Comparison of ENCODE assay signal across 8 cellular contexts in genomic region chrX:1591102-1591862, GRCh38. TPM values are rescaled to one million over a fixed set of nuclear protein-coding genes. Genes with fewer than 3 reads are reported as not detected.
A peak's percentile ranks its signal among the peaks of the same experiment; 100 is the strongest.
DNase-seq lines count a peak whose midpoint lies in the region; ATAC-seq and TF ChIP-seq lines count a peak whose summit lies in the region.

TSS of gene AKAP17A (plus strand) at chrX:1591604. CDS start at chrX:1593463, 1,859 bp downstream.

- peak within 1 kb of the TSS; percentile 81 for H3K4me3 ChIP-seq in H7 (ENCODE audit: insufficient read depth, low read depth, low read length)
- H3K4me3 ChIP-seq in fibroblast of the aortic adventitia (ENCODE audit: low read depth, low read length), result peak within 1 kb of the TSS; percentile 88

- peak; percentile 92 for DNase-seq in EL
- peak; percentile 99 for DNase-seq in H7
- DNase-seq in M059J (ENCODE audit: low read depth), result peak; percentile 87
- DNase-seq in activated T-helper 9 cell treated with anti-CD3 and anti-CD28 coated beads, Interleukin-2, amount 50 U/mL, for 16 hours (ENCODE audit: low read depth), result peak; percentile 98
- peak; percentile 88 for DNase-seq in fibroblast of the aortic adventitia (ENCODE audit: low read depth)
- DNase-seq in natural killer cell treated with Interleukin-12 subunit alpha and Interleukin-12 subunit beta and Interleukin-15 and Interleukin-18, amount 100 ng/mL, for 72 hours (ENCODE audit: low spot score), result peak; percentile 97
- DNase-seq in stimulated activated naive CD4-positive, alpha-beta T cell treated with Interleukin-2 at 50 U/mL for 16 hours (lab: John Stamatoyannopoulos, UW), result peak; percentile 93

- peak within 1 kb of the TSS; percentile 76 to 91 for H3K27ac Mint-ChIP-seq in natural killer cell treated with Interleukin-12 subunit alpha and Interleukin-12 subunit beta and Interleukin-15 and Interleukin-18, amount 100 ng/mL, for 72 hours

- peaks cover 8 to 24% of the 10 kb centered on the region in 2 donors for H3K4me1 Mint-ChIP-seq in natural killer cell treated with Interleukin-12 subunit alpha and Interleukin-12 subunit beta and Interleukin-15 and Interleukin-18, amount 100 ng/mL, for 72 hours (ENCODE audit: low read depth in 2 of 2)

- ATAC-seq in natural killer cell treated with Interleukin-12 subunit alpha and Interleukin-12 subunit beta and Interleukin-15 and Interleukin-18, amount 100 ng/mL, for 72 hours, result peak; percentile 95 to 97

- no peaks in the 10 kb centered on the region for H3K9me3 Mint-ChIP-seq in natural killer cell treated with Interleukin-12 subunit alpha and Interleukin-12 subunit beta and Interleukin-15 and Interleukin-18, amount 100 ng/mL, for 72 hours

- peak; percentile 76 for TF ChIP-seq POLR2A in Raji (IDR thresholded peaks at IDR 0.05; ENCODE audit: insufficient read depth, low read depth, low read length)

- peaks cover 6% of the 10 kb centered on the region for H3K36me3 Mint-ChIP-seq in natural killer cell treated with Interleukin-12 subunit alpha and Interleukin-12 subunit beta and Interleukin-15 and Interleukin-18, amount 100 ng/mL, for 72 hours

- H3K4me3 Mint-ChIP-seq in natural killer cell treated with Interleukin-12 subunit alpha and Interleukin-12 subunit beta and Interleukin-15 and Interleukin-18, amount 100 ng/mL, for 72 hours, result peak within 1 kb of the TSS; percentile 96

- TF ChIP-seq CTCF in fibroblast of the aortic adventitia (IDR thresholded peaks at IDR 0.05; ENCODE audit: insufficient read depth, low read length), result no peak

- peaks cover 19% of the 10 kb centered on the region for H3K36me3 ChIP-seq in H7 (replicated peaks; ENCODE audit: control insufficient read depth, insufficient read depth, low read length)

- peaks cover 1% of the 10 kb centered on the region; the same call in 1 of the 2 replicates for H3K27me3 ChIP-seq in H7 (ENCODE audit: control insufficient read depth, insufficient read depth, low read length)

- no peaks in the 10 kb centered on the region for H3K27me3 Mint-ChIP-seq in natural killer cell treated with Interleukin-12 subunit alpha and Interleukin-12 subunit beta and Interleukin-15 and Interleukin-18, amount 100 ng/mL, for 72 hours

RNA-seq across cellular contexts. Expression of gene AKAP17A, which starts in this region (rescaled TPM):
- 52.9 and 76.2 TPM in 2 replicates for total RNA-seq in H7 (2014; rRNA removed; shearing (Covaris generic))
- total RNA-seq in M059J (2014; rRNA removed; shearing (Covaris generic)), result 14.7 and 21.3 TPM in 2 replicates
- total RNA-seq in fibroblast of the aortic adventitia (ENCODE audit: low replicate concordance), result 9.5 and 16.9 TPM in 2 replicates
- 10 to 100 TPM; 74.3 to 98.4 TPM for total RNA-seq in natural killer cell treated with Interleukin-12 subunit alpha and Interleukin-12 subunit beta and Interleukin-15 and Interleukin-18, amount 100 ng/mL, for 72 hours

Comparison
In these comparisons a context has a peak if more than half of its experiments do, and no peak if none do; other contexts are left out.
1. Peak in every context shown above with its lines: DNase-seq, ATAC-seq and H3K4me3 ChIP-seq.